ENCODE assay signal across 27 cellular contexts in the genomic region with DNA sequence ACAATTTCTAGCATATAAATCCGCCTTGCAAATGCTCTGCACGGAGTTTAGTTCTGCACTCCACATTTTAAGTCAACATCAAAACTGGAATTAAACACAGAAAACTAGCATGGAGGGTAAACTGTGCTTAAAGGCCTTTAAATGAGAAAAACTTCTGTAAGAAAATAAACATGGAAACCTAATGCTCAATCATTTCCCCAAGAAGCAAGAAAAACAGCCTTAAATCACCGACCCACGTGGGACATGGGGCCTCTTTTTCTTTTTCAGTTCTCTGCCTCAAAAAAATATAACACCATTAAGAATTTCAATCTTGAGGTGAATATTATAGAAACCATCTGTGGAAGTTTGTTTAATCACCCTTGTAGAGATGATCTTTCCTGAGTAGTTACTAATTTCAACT. TPM values are rescaled to one million over a fixed set of nuclear protein-coding genes. Genes with fewer than 3 reads are reported as not detected.
DNase-seq lines count a peak whose midpoint lies in the region; ATAC-seq and TF ChIP-seq lines count a peak whose summit lies in the region.
"Had no signal": no experiment of that assay in that cellular context is flagged by ENCODE, and none has a peak within 500 bp of the region (broad histone marks: within the 10 kb centered on the region; RNA-seq: fewer than 3 reads in every experiment).

No MANE protein-coding gene starts in this region.

- intact Hi-C loops in activated T-helper 1 cell treated with anti-CD3 and anti-CD28 coated beads, Interleukin-12 subunit alpha, Interleukin-12 subunit beta, Interleukin-2, Interleukin-4 antibody, amounts not matched to agents 30 ng/mL and 10 ng/mL and 1 ng/mL, durations not matched to agents 14 hours and 24 hours and 36 hours (cut with micrococcal nuclease): loop anchor here (1.0 kb wide), 1 partner anchor 9 kb away; no protein-coding TSS in a partner anchor

- H3K27me3 ChIP-seq in GM23338 (ENCODE audit: insufficient read depth) (peaks cover 100% of the 10 kb centered on the region), kidney epithelial cell (ENCODE audit: control insufficient read depth, insufficient read depth, low read length) (peaks cover 47% of the 10 kb centered on the region), skeletal muscle satellite cell (ENCODE audit: control insufficient read depth, insufficient read depth, low read length) (no peaks in the 10 kb centered on the region)

- H3K27ac ChIP-seq in GM23338 (ENCODE audit: low read depth): no peak overlapping the region
- H3K27ac ChIP-seq: C4-2B, tibial nerve had no signal

- ATAC-seq in GM23338: no peak
- ATAC-seq in HG02981 (IDR thresholded peaks at IDR 0.05; ENCODE audit: unreplicated experiment): no peak
- ATAC-seq in GM21423 (IDR thresholded peaks at IDR 0.05; ENCODE audit: unreplicated experiment): no peak
- ATAC-seq: activated naive CD4-positive, alpha-beta T cell treated with anti-CD3 and anti-CD28 coated beads, Interleukin-2, amount 50 U/mL, for 72 hours; activated T-helper 17 cell treated with anti-CD3 and anti-CD28 coated beads, Interleukin-2, amount 50 U/mL, for 72 hours; left lobe of liver; Panc1; right cardiac atrium had no signal

- no peaks in the 10 kb centered on the region for H3K79me2 ChIP-seq in GM23338 (replicated peaks; ENCODE audit: insufficient read depth)

- H3K4me3 ChIP-seq in GM23338 (no peak overlapping the region), kidney epithelial cell (ENCODE audit: low read depth, low read length) (peak overlapping the region; percentile 46), skeletal muscle satellite cell (ENCODE audit: low read length) (no peak overlapping the region)
- H3K4me3 ChIP-seq: tibial nerve had no signal

- H3K4me1 Mint-ChIP-seq in GM23338: peaks cover 68% of the 10 kb centered on the region
- H3K4me1 Mint-ChIP-seq in activated T-helper 1 cell treated with anti-CD3 and anti-CD28 coated beads, Interleukin-12 subunit alpha, Interleukin-12 subunit beta, Interleukin-2, Interleukin-4 antibody, amounts not matched to agents 30 ng/mL and 10 ng/mL and 1 ng/mL, durations not matched to agents 14 hours and 24 hours and 36 hours (ENCODE audit: low read depth): peaks cover 19% of the 10 kb centered on the region
- H3K4me1 Mint-ChIP-seq: activated T-helper 17 cell treated with anti-CD3 and anti-CD28 coated beads, Interleukin-2, amount 50 U/mL, for 72 hours had no signal

- H3K9me2 ChIP-seq in GM23338 (ENCODE audit: insufficient read depth): no peaks in the 10 kb centered on the region

- H3K27ac Mint-ChIP-seq in GM23338: no peak overlapping the region
- peak overlapping the region; percentile 31 for H3K27ac Mint-ChIP-seq in activated T-helper 1 cell treated with anti-CD3 and anti-CD28 coated beads, Interleukin-12 subunit alpha, Interleukin-12 subunit beta, Interleukin-2, Interleukin-4 antibody, amounts not matched to agents 30 ng/mL and 10 ng/mL and 1 ng/mL, durations not matched to agents 14 hours and 24 hours and 36 hours
- H3K27ac Mint-ChIP-seq: activated CD4-positive, alpha-beta memory T cell treated with anti-CD3 and anti-CD28 coated beads, Interleukin-2, amount 10 ng/mL, durations not matched to agents 7 days and 5 days; activated T-helper 17 cell treated with anti-CD3 and anti-CD28 coated beads, Interleukin-2, amount 50 U/mL, for 72 hours had no signal

- no peaks in the 10 kb centered on the region; the same call in 2 of the 3 replicates for H3K9me3 Mint-ChIP-seq in GM23338
- peaks cover 5% of the 10 kb centered on the region for H3K9me3 Mint-ChIP-seq in activated T-helper 1 cell treated with anti-CD3 and anti-CD28 coated beads, Interleukin-12 subunit alpha, Interleukin-12 subunit beta, Interleukin-2, Interleukin-4 antibody, amounts not matched to agents 30 ng/mL and 10 ng/mL and 1 ng/mL, durations not matched to agents 14 hours and 24 hours and 36 hours
- H3K9me3 Mint-ChIP-seq: activated T-helper 17 cell treated with anti-CD3 and anti-CD28 coated beads, Interleukin-2, amount 50 U/mL, for 72 hours; neural crest cell had no signal

- H3K36me3 Mint-ChIP-seq in GM23338 (ENCODE audit: low read depth): no peaks in the 10 kb centered on the region
- peaks cover 6% of the 10 kb centered on the region for H3K36me3 Mint-ChIP-seq in activated T-helper 1 cell treated with anti-CD3 and anti-CD28 coated beads, Interleukin-12 subunit alpha, Interleukin-12 subunit beta, Interleukin-2, Interleukin-4 antibody, amounts not matched to agents 30 ng/mL and 10 ng/mL and 1 ng/mL, durations not matched to agents 14 hours and 24 hours and 36 hours (ENCODE audit: low read depth)

- DNase-seq in GM23338 (ENCODE audit: low spot score) (no peak), kidney epithelial cell (ENCODE audit: low read depth) (no peak), hypothalamus (lab: John Stamatoyannopoulos, UW) (no peak)
- DNase-seq in activated T-helper 1 cell treated with anti-CD3 and anti-CD28 coated beads, Interleukin-12 subunit alpha, Interleukin-12 subunit beta, Interleukin-2, Interleukin-4 antibody, amounts not matched to agents 30 ng/mL and 10 ng/mL and 1 ng/mL, durations not matched to agents 14 hours and 24 hours and 36 hours (ENCODE audit: low spot score): no peak
- DNase-seq: activated CD4-positive, alpha-beta memory T cell treated with anti-CD3 and anti-CD28 coated beads, Interleukin-2, amount 10 ng/mL, durations not matched to agents 7 days and 5 days; activated CD8-positive, alpha-beta memory T cell treated with anti-CD3 and anti-CD28 coated beads, Interleukin-2, amount 50 U/mL, for 4 hours; DMS79; hippocampal formation; Karpas-422; NCI-H1436; NCI-H2081 treated with DMSO at 0.1 percent for 48 hours; NCI-H2227 treated with DMSO at 0.1 percent for 48 hours; right cardiac atrium; Right ventricle myocardium superior; stimulated activated CD4-positive, alpha-beta T cell treated with anti-CD3 and anti-CD28 coated beads, Interleukin-2, amount 100 ng/mL, for 48 hours had no signal

- peaks cover 29% of the 10 kb centered on the region; the same call in 1 of the 2 replicates for H3F3A ChIP-seq in GM23338 (replicated peaks; ENCODE audit: low read depth)

- no peak overlapping the region for H3K9ac ChIP-seq in skeletal muscle satellite cell (ENCODE audit: low read depth, low read length)

- peaks cover 81% of the 10 kb centered on the region for H3K4me1 ChIP-seq in GM23338 (ENCODE audit: insufficient read depth)
- H3K4me1 ChIP-seq in skeletal muscle satellite cell (ENCODE audit: control insufficient read depth, insufficient read depth, low read length): peaks cover 23% of the 10 kb centered on the region

- no peaks in the 10 kb centered on the region for H3K9me3 ChIP-seq in skeletal muscle satellite cell (replicated peaks; ENCODE audit: low read length)

- H2AFZ ChIP-seq in GM23338: no peak overlapping the region

- TF ChIP-seq CTCF in GM23338 (conservative IDR thresholded peaks at IDR 0.05; ENCODE audit: low read depth in 2 of 2) (no peak), kidney epithelial cell (IDR thresholded peaks at IDR 0.05; ENCODE audit: insufficient read depth, low read length, poor library complexity, severe bottlenecking) (no peak)

- H4K20me1 ChIP-seq in GM23338 (replicated peaks; ENCODE audit: insufficient read depth): peaks cover 47% of the 10 kb centered on the region

- H3K4me2 ChIP-seq in GM23338 (peak overlapping the region; percentile 89), skeletal muscle satellite cell (ENCODE audit: low read length) (peak overlapping the region; percentile 78)

- H3K27me3 Mint-ChIP-seq in GM23338 (ENCODE audit: insufficient read depth, low read depth, poor library complexity): peaks cover 40% of the 10 kb centered on the region
- H3K27me3 Mint-ChIP-seq in activated T-helper 1 cell treated with anti-CD3 and anti-CD28 coated beads, Interleukin-12 subunit alpha, Interleukin-12 subunit beta, Interleukin-2, Interleukin-4 antibody, amounts not matched to agents 30 ng/mL and 10 ng/mL and 1 ng/mL, durations not matched to agents 14 hours and 24 hours and 36 hours (ENCODE audit: insufficient read depth): peaks cover 94% of the 10 kb centered on the region

- no peaks in the 10 kb centered on the region for H3K36me3 ChIP-seq in GM23338 (ENCODE audit: insufficient read depth)
- no peaks in the 10 kb centered on the region for H3K36me3 ChIP-seq in kidney epithelial cell (ENCODE audit: control insufficient read depth, insufficient read depth, low read length)
- H3K36me3 ChIP-seq in skeletal muscle satellite cell (ENCODE audit: insufficient read depth, low read length): no peaks in the 10 kb centered on the region
- H3K36me3 ChIP-seq: tibial nerve had no signal

- H3K4me3 Mint-ChIP-seq in GM23338: peak overlapping the region; percentile 74; the same call in 1 of the 3 replicates
- H3K4me3 Mint-ChIP-seq in activated T-helper 1 cell treated with anti-CD3 and anti-CD28 coated beads, Interleukin-12 subunit alpha, Interleukin-12 subunit beta, Interleukin-2, Interleukin-4 antibody, amounts not matched to agents 30 ng/mL and 10 ng/mL and 1 ng/mL, durations not matched to agents 14 hours and 24 hours and 36 hours: no peak overlapping the region
- H3K4me3 Mint-ChIP-seq: activated CD4-positive, alpha-beta memory T cell treated with anti-CD3 and anti-CD28 coated beads, Interleukin-2, amount 10 ng/mL, durations not matched to agents 7 days and 5 days; activated T-helper 17 cell treated with anti-CD3 and anti-CD28 coated beads, Interleukin-2, amount 50 U/mL, for 72 hours had no signal

TF ChIP-seq in GM23338, 12 proteins besides CTCF, POLR2A, EP300 and RAD21 (continues in another document):
- no peak for TF ChIP-seq POLR2AphosphoS5 (IDR thresholded peaks at IDR 0.05; ENCODE audit: low read depth)

RNA-seq across cellular contexts. Expression of gene SIM1, which starts 5.4 kb away (rescaled TPM):
- 0.23 and 0.49 TPM in 2 replicates for total RNA-seq in GM23338 (2014; rRNA removed; shearing (Covaris generic))
- 0.14 and 0.42 TPM in 2 replicates for polyA plus RNA-seq in GM23338 (2016; fragmentation: Nextera tagmentation; extraction: Ambion mirVana)
- 0.02 and 0.13 TPM in 2 replicates for total RNA-seq in activated T-helper 1 cell treated with anti-CD3 and anti-CD28 coated beads, Interleukin-12 subunit alpha, Interleukin-12 subunit beta, Interleukin-2, Interleukin-4 antibody, amounts not matched to agents 30 ng/mL and 10 ng/mL and 1 ng/mL, durations not matched to agents 14 hours and 24 hours and 36 hours
- 2.0 and 2.9 TPM in 2 replicates for total RNA-seq in kidney epithelial cell
- total RNA-seq in skeletal muscle satellite cell (2012; rRNA removed): 0.25 and 2.6 TPM in 2 replicates
- total RNA-seq: activated naive CD4-positive, alpha-beta T cell treated with anti-CD3 and anti-CD28 coated beads, Interleukin-2, amount 50 U/mL, for 72 hours; activated T-helper 17 cell treated with anti-CD3 and anti-CD28 coated beads, Interleukin-2, amount 50 U/mL, for 72 hours; bronchial epithelial cell; H4; left lobe of liver; right cardiac atrium; Right ventricle myocardium superior; tibial nerve had no signal
- polyA plus RNA-seq: right cardiac atrium had no signal
